Comparison of ENCODE assay signal across 8 cellular contexts in the genomic region with DNA sequence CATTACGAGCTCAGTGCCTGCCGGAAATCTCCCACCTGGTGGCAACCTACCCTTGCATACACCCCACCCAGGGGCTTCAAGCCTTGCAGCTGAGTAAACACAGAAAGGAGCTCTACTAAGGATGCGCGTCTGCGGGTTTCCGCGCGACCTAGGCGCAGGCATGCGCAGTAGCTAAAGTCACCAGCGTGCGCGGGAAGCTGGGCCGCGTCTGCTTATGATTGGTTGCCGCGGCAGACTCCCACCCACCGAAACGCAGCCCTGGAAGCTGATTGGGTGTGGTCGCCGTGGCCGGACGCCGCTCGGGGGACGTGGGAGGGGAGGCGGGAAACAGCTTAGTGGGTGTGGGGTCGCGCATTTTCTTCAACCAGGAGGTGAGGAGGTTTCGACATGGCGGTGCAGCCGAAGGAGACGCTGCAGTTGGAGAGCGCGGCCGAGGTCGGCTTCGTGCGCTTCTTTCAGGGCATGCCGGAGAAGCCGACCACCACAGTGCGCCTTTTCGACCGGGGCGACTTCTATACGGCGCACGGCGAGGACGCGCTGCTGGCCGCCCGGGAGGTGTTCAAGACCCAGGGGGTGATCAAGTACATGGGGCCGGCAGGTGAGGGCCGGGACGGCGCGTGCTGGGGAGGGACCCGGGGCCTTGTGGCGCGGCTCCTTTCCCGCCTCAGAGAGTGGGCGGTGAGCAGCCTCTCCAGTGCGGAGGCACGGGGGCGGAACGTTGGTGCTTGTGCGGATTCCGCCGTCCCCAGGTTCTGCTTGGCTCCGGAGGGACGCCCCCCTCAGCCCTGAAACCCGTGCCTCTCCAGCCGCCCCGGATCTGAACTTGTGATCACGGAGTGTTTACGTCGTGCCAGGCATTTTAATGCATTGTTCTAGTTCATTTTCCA. TPM values are rescaled to one million over a fixed set of nuclear protein-coding genes. Genes with fewer than 3 reads are reported as not detected.
DNase-seq lines count a peak whose midpoint lies in the region; ATAC-seq and TF ChIP-seq lines count a peak whose summit lies in the region.

A gene (plus strand): TSS at position 352 of the 887 bp plus-strand sequence. CDS start 36 bp downstream, at position 388.

- H3K79me1 ChIP-seq in H9 (ENCODE audit: insufficient read depth, low read depth, low read length, poor library complexity, severe bottlenecking): no peaks in the 10 kb centered on the region

- no peak within 1 kb of the TSS for H2BK15ac ChIP-seq in H9 (ENCODE audit: low read depth, low read length)

- peak within 1 kb of the TSS; percentile 98 to 100 (median 99) for H3K27ac Mint-ChIP-seq in H9
- H3K27ac Mint-ChIP-seq in natural killer cell treated with Interleukin-12 subunit alpha and Interleukin-12 subunit beta and Interleukin-15 and Interleukin-18, amount 100 ng/mL, for 72 hours: peak within 1 kb of the TSS; percentile 87 to 93

- ATAC-seq in natural killer cell treated with Interleukin-12 subunit alpha and Interleukin-12 subunit beta and Interleukin-15 and Interleukin-18, amount 100 ng/mL, for 72 hours: peak; percentile 98 to 99

- H4K91ac ChIP-seq in H9 (ENCODE audit: insufficient read length, low read depth, low read length): no peak within 1 kb of the TSS

- H3K9me3 ChIP-seq in H9 (ENCODE audit: control insufficient read depth, low read depth, low read length) (no peaks in the 10 kb centered on the region), MG63 (no peaks in the 10 kb centered on the region)

- no peaks in the 10 kb centered on the region; the same call in 1 of the 2 replicates for H3K4me1 ChIP-seq in H9 (ENCODE audit: insufficient read depth, low read length)

- no peak within 1 kb of the TSS for H3K23ac ChIP-seq in H9 (ENCODE audit: insufficient read length, low read depth, low read length)

- no peak within 1 kb of the TSS for H4K8ac ChIP-seq in H9 (replicated peaks; ENCODE audit: insufficient read length, low read depth, low read length)

- no peak within 1 kb of the TSS for H3K4ac ChIP-seq in H9 (ENCODE audit: low read depth, low read length)

- H3K4me2 ChIP-seq in H9 (ENCODE audit: insufficient read depth, insufficient read length, low read length): peak within 1 kb of the TSS; percentile 92

- no peak within 1 kb of the TSS for H3K56ac ChIP-seq in H9 (ENCODE audit: insufficient read length, low read depth, low read length)

- H4K20me1 ChIP-seq in H9 (ENCODE audit: control insufficient read depth, insufficient read depth, insufficient read length): no peaks in the 10 kb centered on the region

- peak within 1 kb of the TSS; percentile 94 to 98 for H3K4me3 Mint-ChIP-seq in H9
- H3K4me3 Mint-ChIP-seq in natural killer cell treated with Interleukin-12 subunit alpha and Interleukin-12 subunit beta and Interleukin-15 and Interleukin-18, amount 100 ng/mL, for 72 hours: peak within 1 kb of the TSS; percentile 97

- H2BK12ac ChIP-seq in H9 (ENCODE audit: insufficient read length, low read depth, low read length): no peak within 1 kb of the TSS

- DNase-seq in ELR (ENCODE audit: low read depth) (peak; percentile 93), H9 (peak; percentile 99), MG63 (peak; percentile 93), SHP77 (lab: John Stamatoyannopoulos, UW) (peak; percentile 98 to 99), fibroblast of pulmonary artery (ENCODE audit: low read depth) (peak; percentile 92)
- peak; percentile 87 for DNase-seq in activated T-helper 9 cell treated with anti-CD3 and anti-CD28 coated beads, Interleukin-2, amount 50 U/mL, for 16 hours (ENCODE audit: low read depth)
- peak; percentile 95 for DNase-seq in natural killer cell treated with Interleukin-12 subunit alpha and Interleukin-12 subunit beta and Interleukin-15 and Interleukin-18, amount 100 ng/mL, for 72 hours (ENCODE audit: low spot score)
- peak; percentile 92 for DNase-seq in stimulated activated naive CD4-positive, alpha-beta T cell treated with Interleukin-2 at 50 U/mL for 16 hours (lab: John Stamatoyannopoulos, UW)

- H2BK20ac ChIP-seq in H9 (ENCODE audit: low read depth, low read length, poor library complexity, severe bottlenecking): no peak within 1 kb of the TSS

- no peaks in the 10 kb centered on the region for H3K27me3 Mint-ChIP-seq in H9 (ENCODE audit: low read depth)
- H3K27me3 Mint-ChIP-seq in natural killer cell treated with Interleukin-12 subunit alpha and Interleukin-12 subunit beta and Interleukin-15 and Interleukin-18, amount 100 ng/mL, for 72 hours: no peaks in the 10 kb centered on the region

- H3K79me2 ChIP-seq in H9 (ENCODE audit: insufficient read depth, low read length): peaks cover 40% of the 10 kb centered on the region

- H3K36me3 Mint-ChIP-seq in H9 (ENCODE audit: insufficient read depth in 1 of 3, low read depth in 3 of 3): peaks cover 33 to 39% (median 38%) of the 10 kb centered on the region in 3 experiments
- H3K36me3 Mint-ChIP-seq in natural killer cell treated with Interleukin-12 subunit alpha and Interleukin-12 subunit beta and Interleukin-15 and Interleukin-18, amount 100 ng/mL, for 72 hours: peaks cover 7% of the 10 kb centered on the region

- peaks cover 30% of the 10 kb centered on the region for H3K36me3 ChIP-seq in MG63

- no peak within 1 kb of the TSS for H2BK120ac ChIP-seq in H9 (ENCODE audit: low read depth, low read length, poor library complexity, severe bottlenecking)

- H2BK5ac ChIP-seq in H9 (ENCODE audit: insufficient read length, low read length): no peak within 1 kb of the TSS

- TF ChIP-seq CTCF in H9 (conservative IDR thresholded peaks at IDR 0.05) (peak; percentile 30; the same call in 1 of the 3 replicates), fibroblast of pulmonary artery (IDR thresholded peaks at IDR 0.05; ENCODE audit: low read length, missing control alignments) (no peak)

- H3K4me3 ChIP-seq in MG63 (peak within 1 kb of the TSS; percentile 99), fibroblast of pulmonary artery (replicated peaks; ENCODE audit: low read depth, low read length) (peak within 1 kb of the TSS; percentile 87)

- peaks cover 8% of the 10 kb centered on the region for H3K23me2 ChIP-seq in H9 (ENCODE audit: insufficient read length, low read depth, low read length, poor library complexity, severe bottlenecking)

- no peak within 1 kb of the TSS for H2AFZ ChIP-seq in H9 (ENCODE audit: low read length)

- peak within 1 kb of the TSS; percentile 44 for H4K5ac ChIP-seq in H9 (ENCODE audit: insufficient read length, low read depth, low read length)

- H3K27ac ChIP-seq in H9 (ENCODE audit: insufficient read length, low read depth, low read length): peak within 1 kb of the TSS; percentile 93

- H3K9ac ChIP-seq in H9 (ENCODE audit: extremely low read depth, insufficient read length, low read length): peak within 1 kb of the TSS; percentile 82

- peaks cover 14 to 24% of the 10 kb centered on the region in 2 experiments for H3K9me3 Mint-ChIP-seq in H9
- H3K9me3 Mint-ChIP-seq in natural killer cell treated with Interleukin-12 subunit alpha and Interleukin-12 subunit beta and Interleukin-15 and Interleukin-18, amount 100 ng/mL, for 72 hours: no peaks in the 10 kb centered on the region

- H3K18ac ChIP-seq in H9 (ENCODE audit: insufficient read length, low read depth, low read length): peak within 1 kb of the TSS; percentile 94

- H3K27me3 ChIP-seq in H9 (ENCODE audit: insufficient read depth, low read length) (no peaks in the 10 kb centered on the region), MG63 (no peaks in the 10 kb centered on the region)

- H3T11ph ChIP-seq in H9 (ENCODE audit: low read length): no peak within 1 kb of the TSS

- H3K14ac ChIP-seq in H9 (ENCODE audit: insufficient read depth, low read length): peak within 1 kb of the TSS; percentile 93

- peaks cover 39 to 43% of the 10 kb centered on the region in 2 experiments for H3K4me1 Mint-ChIP-seq in H9
- H3K4me1 Mint-ChIP-seq in natural killer cell treated with Interleukin-12 subunit alpha and Interleukin-12 subunit beta and Interleukin-15 and Interleukin-18, amount 100 ng/mL, for 72 hours (ENCODE audit: low read depth in 2 of 2): peaks cover 32 to 37% of the 10 kb centered on the region in 2 donors

- no CpG with 5 or more reads among the region's 78 CpGs for WGBS in H9 (ENCODE audit: extremely low coverage, insufficient read length, low lambda C conversion rate)

- no peak within 1 kb of the TSS for H2AK5ac ChIP-seq in H9 (ENCODE audit: insufficient read length, low read length)

RNA-seq across cellular contexts. Expression of the gene that starts here (rescaled TPM):
- total RNA-seq in H9 (2021): 139 and 140 TPM in 2 replicates
- 62.2 and 109 TPM in 2 replicates for total RNA-seq in MG63 (2014; rRNA removed; shearing (Covaris generic); ENCODE audit: low replicate concordance)
- total RNA-seq in natural killer cell treated with Interleukin-12 subunit alpha and Interleukin-12 subunit beta and Interleukin-15 and Interleukin-18, amount 100 ng/mL, for 72 hours: 10 to 100 TPM; 30.9 to 43.5 TPM

Comparison
In these comparisons a context has a peak if more than half of its experiments do, and no peak if none do; other contexts are left out.
1. Peak in every context shown above with its lines: DNase-seq, ATAC-seq, H3K4me3 ChIP-seq and H3K27ac ChIP-seq.